ENCODE assay signal across 9 cellular contexts in genomic region chr2:33134086-33134763, GRCh38.
DNase-seq lines count a peak whose midpoint lies in the region; ATAC-seq and TF ChIP-seq lines count a peak whose summit lies in the region.
"Had no signal": no experiment of that assay in that cellular context is flagged by ENCODE, and none has a peak within 500 bp of the region (broad histone marks: within the 10 kb centered on the region; RNA-seq: fewer than 3 reads in every experiment).

No MANE protein-coding gene starts in this region.

- BruUV-seq in IMR-90 (replicated peaks; lab: Mats Ljungman, UMichigan): no TSS peak

- peak; percentile 99 for DNase-seq in IMR-90
- DNase-seq in WTC11 (ENCODE audit: low spot score): no peak
- DNase-seq in right atrium auricular region (ENCODE audit: low spot score): peak; percentile 89
- peak; percentile 99 for DNase-seq in skeletal muscle cell (ENCODE audit: low read depth)
- DNase-seq in activated gamma-delta T cell (lab: John Stamatoyannopoulos, UW): no peak

- peaks cover 36% of the 10 kb centered on the region for H3K4me1 Mint-ChIP-seq in WTC11

- H3K4me1 ChIP-seq in IMR-90 (ENCODE audit: control insufficient read depth, insufficient read depth, low read length) (peaks cover 20% of the 10 kb centered on the region), right atrium auricular region (peaks cover 0 to 63% of the 10 kb centered on the region in 2 donors)

- H3K9ac ChIP-seq in IMR-90 (ENCODE audit: low read depth, low read length): peak overlapping the region; percentile 92

- 2% methylated on average over 8 of the region's 14 CpGs; no CpG with 5 or more reads in 1 of the 2 experiments for WGBS in IMR-90 (ENCODE audit: extremely low coverage in 2 of 2, insufficient read length in 1 of 2), 2 experiments

- H3K27me3 Mint-ChIP-seq in WTC11 (ENCODE audit: low read depth): no peaks in the 10 kb centered on the region

- H3K4me3 ChIP-seq in IMR-90 (ENCODE audit: insufficient read depth, low read depth, low read length) (peak overlapping the region; percentile 74), right atrium auricular region (peak overlapping the region; percentile 24 to 45), skeletal muscle cell (ENCODE audit: low read depth, low read length) (peak overlapping the region; percentile 73)

- TF ChIP-seq RAD21 in IMR-90 (IDR thresholded peaks at IDR 0.05; ENCODE audit: low read length): no peak; the same call in none of the 2 replicates

- peaks cover 16% of the 10 kb centered on the region for H3K9me1 ChIP-seq in IMR-90 (ENCODE audit: insufficient read depth, low read length)

- dilution Hi-C loops in IMR-90 (cut with HindIII; ENCODE audit: low sequenced_read_pairs, unreplicated experiment): no loop called here

- peak overlapping the region; percentile 92 for H4K5ac ChIP-seq in IMR-90 (ENCODE audit: low read depth, low read length)

- in situ Hi-C loops in IMR-90 (cut with MboI; ENCODE audit: low sequenced_read_pairs): loop anchor here (10.0 kb wide), 1 partner anchor 189 kb away; the partner anchor contains the start of gene LTBP1

- H3K56ac ChIP-seq in IMR-90 (ENCODE audit: extremely low read depth, insufficient read depth, low read length): peak overlapping the region; percentile 91

- H4K91ac ChIP-seq in IMR-90 (ENCODE audit: insufficient read depth, low read depth, low read length): peak overlapping the region; percentile 99

- peak overlapping the region; percentile 97 for H2BK5ac ChIP-seq in IMR-90 (ENCODE audit: low read depth, low read length, poor library complexity, severe bottlenecking)

- H3K36me3 ChIP-seq in IMR-90 (ENCODE audit: control insufficient read depth, insufficient read depth, low read length): peaks cover 3% of the 10 kb centered on the region; the same call in 1 of the 2 replicates
- H3K36me3 ChIP-seq in right atrium auricular region: no peaks in the 10 kb centered on the region

- ATAC-seq in IMR-90 (ENCODE audit: low read depth) (peak; percentile 79), WTC11 (no peak; the same call in 1 of the 2 replicates), GM19463 (IDR thresholded peaks at IDR 0.05; ENCODE audit: unreplicated experiment) (no peak), GM18520 (IDR thresholded peaks at IDR 0.05; ENCODE audit: unreplicated experiment) (no peak)
- ATAC-seq in activated CD4-positive, CD25-positive, alpha-beta regulatory T cell treated with anti-CD3 and anti-CD28 coated beads, Interleukin-2, amount 50 U/mL, for 24 hours: no peak

- H2BK120ac ChIP-seq in IMR-90 (ENCODE audit: low read depth, low read length): peak overlapping the region; percentile 99

- H3K4ac ChIP-seq in IMR-90 (ENCODE audit: low read depth, low read length): peak overlapping the region; percentile 99

- H2AK5ac ChIP-seq in IMR-90 (ENCODE audit: low read depth, low read length): peak overlapping the region; percentile 97

- peak overlapping the region; percentile 55; the same call in 1 of the 2 replicates for H3K27ac Mint-ChIP-seq in WTC11

- POLR2A ChIA-PET in IMR-90 (lab: Charles Lee; ENCODE audit: unreplicated experiment) (no interaction called here), WTC11 (lab: Charles Lee) (no interaction called here)

- H3K27ac ChIP-seq in IMR-90 (ENCODE audit: insufficient read depth, low read length) (peak overlapping the region; percentile 92), right atrium auricular region (peak overlapping the region; percentile 79 to 92)

- peak overlapping the region; percentile 91 for H2AK9ac ChIP-seq in IMR-90 (replicated peaks; ENCODE audit: low read depth, low read length, poor library complexity)

- CTCF ChIA-PET in IMR-90 (lab: Yijun Ruan, JAX): interaction anchor here (0.8 to 1.1 kb wide), 3 partner anchors 23 to 196 kb away, joined by 3 read pairs; no protein-coding TSS in a partner anchor
- CTCF ChIA-PET in WTC11 (lab: Charles Lee): no interaction called here

- H3K23ac ChIP-seq in IMR-90 (ENCODE audit: low read depth, low read length): peak overlapping the region; percentile 100

- no peak overlapping the region for H3K4me3 Mint-ChIP-seq in WTC11
- H3K4me3 Mint-ChIP-seq: neural crest cell had no signal

- peaks cover 4% of the 10 kb centered on the region; the same call in 1 of the 2 replicates for H4K20me1 ChIP-seq in IMR-90 (ENCODE audit: insufficient read depth, low read length)

- H3K14ac ChIP-seq in IMR-90 (replicated peaks; ENCODE audit: low read depth, low read length): peak overlapping the region; percentile 99

- TF ChIP-seq CTCF in IMR-90 (conservative IDR thresholded peaks at IDR 0.05; ENCODE audit: low read depth, low read length) (peak; percentile 30; the same call in 1 of the 2 replicates), WTC11 (IDR thresholded peaks at IDR 0.05) (no peak), right atrium auricular region (IDR thresholded peaks at IDR 0.05) (no peak)

- H3K36me3 Mint-ChIP-seq in WTC11: no peaks in the 10 kb centered on the region

- intact Hi-C loops in IMR-90 (cut with micrococcal nuclease): loop anchor here (1.0 to 10.0 kb wide), 9 partner anchors 31 to 451 kb away; partner anchors contain the start of gene LTBP1

- H3K27me3 ChIP-seq in IMR-90 (ENCODE audit: control insufficient read depth, insufficient read depth, low read length) (no peaks in the 10 kb centered on the region), right atrium auricular region (no peaks in the 10 kb centered on the region)

- H2BK20ac ChIP-seq in IMR-90 (ENCODE audit: low read depth, low read length): peak overlapping the region; percentile 93

- H2AFZ ChIP-seq in IMR-90 (replicated peaks; ENCODE audit: low read length, poor library complexity): peak overlapping the region; percentile 50

- peaks cover 20 to 54% of the 10 kb centered on the region in 2 experiments for H3K79me1 ChIP-seq in IMR-90 (ENCODE audit: low read depth in 1 of 2, low read length in 2 of 2)

- H3K18ac ChIP-seq in IMR-90 (ENCODE audit: low read depth, low read length): peak overlapping the region; percentile 80

- peak overlapping the region; percentile 72 to 94 for H4K8ac ChIP-seq in IMR-90 (ENCODE audit: low read depth in 2 of 2, low read length in 2 of 2)

- peak overlapping the region; percentile 82; the same call in 2 of the 3 replicates for H2BK15ac ChIP-seq in IMR-90 (ENCODE audit: low read depth, low read length)

- no peaks in the 10 kb centered on the region for H3K9me3 Mint-ChIP-seq in WTC11
- H3K9me3 Mint-ChIP-seq: neural crest cell had no signal

- H3K4me2 ChIP-seq in IMR-90 (ENCODE audit: low read depth, low read length): peak overlapping the region; percentile 84

- TF ChIP-seq POLR2A in IMR-90 (IDR thresholded peaks at IDR 0.05; ENCODE audit: low read depth, low read length): peak; percentile 93

- H3K9me3 ChIP-seq in IMR-90 (ENCODE audit: control insufficient read depth, insufficient read depth, low read length) (no peaks in the 10 kb centered on the region), right atrium auricular region (no peaks in the 10 kb centered on the region)

TF ChIP-seq in IMR-90, 13 proteins besides CTCF, POLR2A, EP300 and RAD21 (continues in another document):
- TF ChIP-seq RFX5 (IDR thresholded peaks at IDR 0.05; ENCODE audit: low read depth, low read length) (no peak), MXI1 (IDR thresholded peaks at IDR 0.05; ENCODE audit: borderline replicate concordance, low read depth, low read length) (peak; percentile 22; the same call in 1 of the 2 replicates), NFE2L2 (IDR thresholded peaks at IDR 0.05; ENCODE audit: low read depth, low read length) (no peak), BHLHE40 (IDR thresholded peaks at IDR 0.05; ENCODE audit: low read depth, low read length) (peak; percentile 89), FOS (IDR thresholded peaks at IDR 0.05; ENCODE audit: low read depth, low read length) (peak; percentile 38), SMC3 (IDR thresholded peaks at IDR 0.05; ENCODE audit: low read depth, low read length) (peak; percentile 14; the same call in 1 of the 2 replicates), USF2 (IDR thresholded peaks at IDR 0.05; ENCODE audit: low read depth, low read length) (no peak), RCOR1 (IDR thresholded peaks at IDR 0.05; ENCODE audit: insufficient replicate concordance, low read length) (peak; percentile 68), CEBPB (IDR thresholded peaks at IDR 0.05; ENCODE audit: low read depth, low read length) (peak; percentile 95), MAZ (IDR thresholded peaks at IDR 0.05; ENCODE audit: borderline replicate concordance, low read depth, low read length) (peak; percentile 11; the same call in 1 of the 2 replicates)

TF ChIP-seq in WTC11, 78 proteins besides CTCF, POLR2A, EP300 and RAD21:
- no peak for TF ChIP-seq ZNF121 (CRISPR knock-in tag; IDR thresholded peaks at IDR 0.05)
- TF ChIP-seq ZNF219 (CRISPR knock-in tag; IDR thresholded peaks at IDR 0.05; ENCODE audit: borderline replicate concordance): no peak
- TF ChIP-seq PREB (CRISPR knock-in tag; IDR thresholded peaks at IDR 0.05; ENCODE audit: borderline replicate concordance): no peak
- no peak for TF ChIP-seq TCF7 (CRISPR knock-in tag; IDR thresholded peaks at IDR 0.05; ENCODE audit: low read depth)
- no peak for TF ChIP-seq ZBTB43 (CRISPR knock-in tag; IDR thresholded peaks at IDR 0.05)

Comparison
In these comparisons a context has a peak if more than half of its experiments do, and no peak if none do; other contexts are left out.
1. DNase-seq: peak in IMR-90 (single experiment), right atrium auricular region (single experiment) and skeletal muscle cell (single experiment); none in WTC11 (single experiment) and activated gamma-delta T cell (single experiment).
2. Peak in every context shown above with its lines, with median percentiles within 50 percentile points of each other: H3K4me3 ChIP-seq.